In genomic region chr14:76919431-76919810, GRCh38 we compare ENCODE assay signal across 9 cellular contexts.
DNase-seq lines count a peak whose midpoint lies in the region; ATAC-seq, FAIRE-seq and TF ChIP-seq lines count a peak whose summit lies in the region.
"Had no signal": no experiment of that assay in that cellular context is flagged by ENCODE, and none has a peak within 500 bp of the region (broad histone marks: within the 10 kb centered on the region; RNA-seq: fewer than 3 reads in every experiment).

No MANE protein-coding gene starts in this region.

- intact Hi-C loops in thyroid gland (cut with DNase I): loop anchor here (5.0 kb wide), 1 partner anchor 38 kb away; no protein-coding TSS in a partner anchor

- TF ChIP-seq POLR2A in thyroid gland (IDR thresholded peaks at IDR 0.05): no peak

- FAIRE-seq in bronchial epithelial cell (lab: Jason Lieb, UNC): no peak

- no peak for TF ChIP-seq CTCF in SK-N-SH (IDR thresholded peaks at IDR 0.05)
- no peak for TF ChIP-seq CTCF in bronchial epithelial cell (IDR thresholded peaks at IDR 0.05; ENCODE audit: insufficient read depth, low read length, severe bottlenecking)
- TF ChIP-seq CTCF in lung (IDR thresholded peaks at IDR 0.05; ENCODE audit: control extremely low read depth, extremely low read depth): no peak
- TF ChIP-seq CTCF in thyroid gland (IDR thresholded peaks at IDR 0.05): no peak
- TF ChIP-seq CTCF in GM10248 (IDR thresholded peaks at IDR 0.05; ENCODE audit: control extremely low read depth, extremely low read depth, low read depth, missing control alignments): no peak

- H3K4me1 ChIP-seq in SK-N-SH (ENCODE audit: control insufficient read depth in 1 of 2, insufficient read depth in 2 of 2, low read depth in 1 of 2, low read length in 1 of 2) (peaks cover 69 to 75% of the 10 kb centered on the region in 2 experiments), lung (ENCODE audit: control insufficient read depth in 2 of 2, insufficient read depth in 2 of 2, low read length in 2 of 2) (peaks cover 24 to 31% of the 10 kb centered on the region in 2 donors), thyroid gland (peaks cover 41 to 63% of the 10 kb centered on the region in 2 donors)

- H3K4me2 ChIP-seq in SK-N-SH: peak overlapping the region; percentile 90

- CTCF ChIA-PET in SK-N-SH (lab: Yijun Ruan, JAX): interaction anchor here (0.7 to 19.9 kb wide), 14 partner anchors 18 to 430 kb away, joined by 3 to 484 read pairs (median 17); partner anchors contain the start of gene IRF2BPL
- CTCF ChIA-PET in GM10248 (lab: Yijun Ruan, JAX): interaction anchor here (1.0 to 15.7 kb wide), 7 partner anchors 8 to 167 kb away, joined by 3 to 399 read pairs (median 5); no protein-coding TSS in a partner anchor

- no peak overlapping the region; the same call in 1 of the 2 replicates for H2AFZ ChIP-seq in SK-N-SH (ENCODE audit: low read depth)

- peak overlapping the region; percentile 100 for H3K27ac ChIP-seq in SK-N-SH (ENCODE audit: low read depth in 2 of 2, low read length in 1 of 2)
- H3K27ac ChIP-seq in lung (ENCODE audit: low read depth in 1 of 2, low read length in 1 of 2): peak overlapping the region; percentile 86 to 96
- peak overlapping the region; percentile 87 to 94 (median 87) for H3K27ac ChIP-seq in thyroid gland

- peaks cover 50% of the 10 kb centered on the region for H3F3A ChIP-seq in SK-N-SH (replicated peaks; ENCODE audit: insufficient read depth)

- no peaks in the 10 kb centered on the region for H3K9me2 ChIP-seq in SK-N-SH

- peak overlapping the region; percentile 80 for H3K9ac ChIP-seq in SK-N-SH

- no peaks in the 10 kb centered on the region; the same call in 1 of the 2 replicates for H4K20me1 ChIP-seq in SK-N-SH (ENCODE audit: insufficient read depth)

- DNase-seq in SK-N-SH (no peak), bronchial epithelial cell (ENCODE audit: low read depth) (peak; percentile 33), lung (ENCODE audit: low spot score) (peak; percentile 38), thyroid gland (peak; percentile 72 to 73), GM10248 (ENCODE audit: extremely low spot score) (no peak), MG63 (no peak)
- DNase-seq: activated gamma-delta T cell had no signal

- H3K27me3 ChIP-seq in SK-N-SH (ENCODE audit: insufficient read depth) (no peaks in the 10 kb centered on the region), bronchial epithelial cell (ENCODE audit: control insufficient read depth, insufficient read depth, low read length) (no peaks in the 10 kb centered on the region), lung (ENCODE audit: control insufficient read depth, insufficient read depth) (no peaks in the 10 kb centered on the region), thyroid gland (no peaks in the 10 kb centered on the region), MG63 (no peaks in the 10 kb centered on the region)

- POLR2A ChIA-PET in SK-N-SH (lab: Yijun Ruan, JAX) (interaction anchor here (0.8 to 4.5 kb wide), 17 partner anchors 10 to 151 kb away, joined by 3 to 41 read pairs (median 5); partner anchors contain the start of gene IRF2BPL), GM10248 (lab: Yijun Ruan, JAX) (no interaction called here)

- peak overlapping the region; percentile 15 to 47; a peak in 3 of 4 replicates for H3K4me3 ChIP-seq in SK-N-SH (ENCODE audit: low read depth in 2 of 2, low read length in 1 of 2)
- H3K4me3 ChIP-seq in bronchial epithelial cell (ENCODE audit: low read depth, low read length): no peak overlapping the region
- no peak overlapping the region for H3K4me3 ChIP-seq in lung
- no peak overlapping the region for H3K4me3 ChIP-seq in thyroid gland (replicated peaks in 1 of 3)
- H3K4me3 ChIP-seq in MG63: no peak overlapping the region

- 10% methylated on average over 6 of the region's 6 CpGs for WGBS in SK-N-SH (ENCODE audit: low lambda C conversion rate)
- 26 to 37% methylated on average over 6 of the region's 6 CpGs for WGBS in lung, 2 donors
- 16 to 21% methylated on average over 6 of the region's 6 CpGs for WGBS in thyroid gland, 2 donors

- no peak for TF ChIP-seq RAD21 in SK-N-SH (IDR thresholded peaks at IDR 0.05; ENCODE audit: low read length)

- no peaks in the 10 kb centered on the region for H3K36me3 ChIP-seq in SK-N-SH (replicated peaks in 1 of 2; ENCODE audit: control insufficient read depth in 1 of 2, insufficient read depth in 2 of 2, low read length in 1 of 2)
- H3K36me3 ChIP-seq in bronchial epithelial cell (ENCODE audit: control insufficient read depth, insufficient read depth, low read length): no peaks in the 10 kb centered on the region
- no peaks in the 10 kb centered on the region for H3K36me3 ChIP-seq in lung (ENCODE audit: control insufficient read depth in 2 of 2, insufficient read depth in 2 of 2, low read length in 2 of 2)
- H3K36me3 ChIP-seq in thyroid gland: no peaks in the 10 kb centered on the region
- no peaks in the 10 kb centered on the region for H3K36me3 ChIP-seq in MG63

- H3K9me3 ChIP-seq in SK-N-SH (no peaks in the 10 kb centered on the region), lung (ENCODE audit: control insufficient read depth in 2 of 2, insufficient read depth in 1 of 2, low read length in 1 of 2) (no peaks in the 10 kb centered on the region), thyroid gland (no peaks in the 10 kb centered on the region), MG63 (no peaks in the 10 kb centered on the region)

- H3K79me2 ChIP-seq in SK-N-SH (ENCODE audit: insufficient read depth): no peaks in the 10 kb centered on the region

- ATAC-seq in SK-N-SH treated with all-trans-retinoic acid at 6 μM for 48 hours (no peak; the same call in 2 of the 3 replicates), lung (ENCODE audit: insufficient read depth, low FRiP score) (no peak), GM18907 (IDR thresholded peaks at IDR 0.05; ENCODE audit: unreplicated experiment) (no peak)

- TF ChIP-seq EP300 in SK-N-SH (IDR thresholded peaks at IDR 0.05; ENCODE audit: borderline replicate concordance in 1 of 2, low read depth in 1 of 2, low read length in 1 of 2): no peak

TF ChIP-seq in SK-N-SH, 30 proteins besides CTCF, POLR2A, EP300 and RAD21:
- TF ChIP-seq USF2 (IDR thresholded peaks at IDR 0.05; ENCODE audit: borderline replicate concordance, low read depth, low read length) (no peak), FOXJ3 (CRISPR knock-in tag; IDR thresholded peaks at IDR 0.05) (peak; percentile 33; the same call in 1 of the 2 replicates)

TF ChIP-seq in SK-N-SH treated with all-trans-retinoic acid at 6 μM for 48 hours, 23 proteins besides CTCF, POLR2A, EP300 and RAD21:
- TF ChIP-seq ZC3H10 (CRISPR knock-in tag; IDR thresholded peaks at IDR 0.05) (no peak), ZNF8 (CRISPR knock-in tag; IDR thresholded peaks at IDR 0.05) (no peak), CSDC2 (CRISPR knock-in tag; IDR thresholded peaks at IDR 0.05) (no peak), CREB5 (CRISPR knock-in tag; IDR thresholded peaks at IDR 0.05; ENCODE audit: low read depth) (no peak), PATZ1 (CRISPR knock-in tag; IDR thresholded peaks at IDR 0.05; ENCODE audit: borderline replicate concordance) (no peak)

Comparison
In these comparisons a context has a peak if more than half of its experiments do, and no peak if none do; other contexts are left out.
1. DNase-seq: peak in bronchial epithelial cell (single experiment), lung (single experiment) and thyroid gland (2 of 2); none in SK-N-SH (single experiment), GM10248 (single experiment) and MG63 (single experiment).
2. H3K4me3 ChIP-seq: peak in SK-N-SH (2 of 2); none in bronchial epithelial cell (single experiment), lung (single experiment), thyroid gland (0 of 3) and MG63 (single experiment).
3. Peak in every context shown above with its lines, with median percentiles within 50 percentile points of each other: H3K27ac ChIP-seq.